ENCODE assay signal across 17 cellular contexts in genomic region chr13:77331421-77331820, GRCh38. TPM values are rescaled to one million over a fixed set of nuclear protein-coding genes. Genes with fewer than 3 reads are reported as not detected.
DNase-seq lines count a peak whose midpoint lies in the region; ATAC-seq and TF ChIP-seq lines count a peak whose summit lies in the region.
"Had no signal": no experiment of that assay in that cellular context is flagged by ENCODE, and none has a peak within 500 bp of the region (broad histone marks: within the 10 kb centered on the region; RNA-seq: fewer than 3 reads in every experiment).

No MANE protein-coding gene starts in this region.

- H3K4me3 ChIP-seq in KMS-11 (IDR thresholded peaks at IDR 0.05; ENCODE audit: insufficient read depth, low read depth, low read length): no peak overlapping the region
- no peak overlapping the region for H3K4me3 ChIP-seq in suprapubic skin
- H3K4me3 ChIP-seq: ovary, Peyer's patch had no signal

- H4K20me1 ChIP-seq in KMS-11 (ENCODE audit: insufficient read depth): no peaks in the 10 kb centered on the region

- 95% methylated on average over 2 of the region's 2 CpGs for WGBS in suprapubic skin

- peaks cover under 1% of the 10 kb centered on the region; the same call in 1 of the 2 replicates for H3K79me2 ChIP-seq in KMS-11 (ENCODE audit: insufficient read depth, low read depth)

- no peak for TF ChIP-seq EP300 in suprapubic skin (IDR thresholded peaks at IDR 0.05)

- H3K27ac Mint-ChIP-seq in activated naive CD4-positive, alpha-beta T cell treated with anti-CD3 and anti-CD28 coated beads for 36 hours: peak overlapping the region; percentile 18
- H3K27ac Mint-ChIP-seq in brain: peak overlapping the region; percentile 33 to 79 (median 75)
- peak overlapping the region; percentile 40 for H3K27ac Mint-ChIP-seq in stimulated activated memory B cell treated with anti-CD40 and anti-IgM and Interleukin-4, amounts not matched to agents 10 μg/mL and 1 μg/mL and 100 μg/mL, for 72 hours

- no peaks in the 10 kb centered on the region for H3K27me3 Mint-ChIP-seq in activated naive CD4-positive, alpha-beta T cell treated with anti-CD3 and anti-CD28 coated beads for 36 hours (ENCODE audit: low read depth)
- H3K27me3 Mint-ChIP-seq in brain: peaks cover 5% of the 10 kb centered on the region
- no peaks in the 10 kb centered on the region for H3K27me3 Mint-ChIP-seq in stimulated activated memory B cell treated with anti-CD40 and anti-IgM and Interleukin-4, amounts not matched to agents 10 μg/mL and 1 μg/mL and 100 μg/mL, for 72 hours

- H3K9ac ChIP-seq in KMS-11: no peak overlapping the region

- ATAC-seq in stimulated activated memory B cell treated with anti-CD40 and anti-IgM and Interleukin-4, amounts not matched to agents 10 μg/mL and 1 μg/mL and 100 μg/mL, for 72 hours: no peak
- no peak for ATAC-seq in HG03159 (IDR thresholded peaks at IDR 0.05; ENCODE audit: unreplicated experiment)

- H3K36me3 Mint-ChIP-seq in activated naive CD4-positive, alpha-beta T cell treated with anti-CD3 and anti-CD28 coated beads for 36 hours (ENCODE audit: low read depth): no peaks in the 10 kb centered on the region
- no peaks in the 10 kb centered on the region for H3K36me3 Mint-ChIP-seq in brain
- no peaks in the 10 kb centered on the region for H3K36me3 Mint-ChIP-seq in stimulated activated memory B cell treated with anti-CD40 and anti-IgM and Interleukin-4, amounts not matched to agents 10 μg/mL and 1 μg/mL and 100 μg/mL, for 72 hours

- no peak for TF ChIP-seq POLR2A in suprapubic skin (IDR thresholded peaks at IDR 0.05)

- H2AFZ ChIP-seq in KMS-11 (ENCODE audit: low read depth): no peak overlapping the region

- H3K27me3 ChIP-seq in KMS-11 (ENCODE audit: insufficient read depth, low read depth) (no peaks in the 10 kb centered on the region), suprapubic skin (no peaks in the 10 kb centered on the region)
- H3K27me3 ChIP-seq: ovary, Peyer's patch had no signal

- H3K4me3 Mint-ChIP-seq in activated naive CD4-positive, alpha-beta T cell treated with anti-CD3 and anti-CD28 coated beads for 36 hours: no peak overlapping the region
- peak overlapping the region; percentile 70 to 84 (median 74) for H3K4me3 Mint-ChIP-seq in brain
- H3K4me3 Mint-ChIP-seq in stimulated activated memory B cell treated with anti-CD40 and anti-IgM and Interleukin-4, amounts not matched to agents 10 μg/mL and 1 μg/mL and 100 μg/mL, for 72 hours: no peak overlapping the region

- no peak overlapping the region for H3K27ac ChIP-seq in KMS-11
- H3K27ac ChIP-seq in suprapubic skin: no peak overlapping the region
- H3K27ac ChIP-seq: ovary had no signal

- H3K9me3 Mint-ChIP-seq in activated naive CD4-positive, alpha-beta T cell treated with anti-CD3 and anti-CD28 coated beads for 36 hours: no peaks in the 10 kb centered on the region
- no peaks in the 10 kb centered on the region for H3K9me3 Mint-ChIP-seq in brain
- H3K9me3 Mint-ChIP-seq in stimulated activated memory B cell treated with anti-CD40 and anti-IgM and Interleukin-4, amounts not matched to agents 10 μg/mL and 1 μg/mL and 100 μg/mL, for 72 hours: no peaks in the 10 kb centered on the region

- TF ChIP-seq CTCF in KMS-11 (conservative IDR thresholded peaks at IDR 0.05; ENCODE audit: low read depth, low read length): no peak
- no peak for TF ChIP-seq CTCF in brain (conservative IDR thresholded peaks at IDR 0.05)
- TF ChIP-seq CTCF in suprapubic skin (IDR thresholded peaks at IDR 0.05): no peak

- H3K36me3 ChIP-seq in KMS-11 (ENCODE audit: insufficient read depth) (no peaks in the 10 kb centered on the region), suprapubic skin (no peaks in the 10 kb centered on the region)
- H3K36me3 ChIP-seq: ovary, Peyer's patch had no signal

- H3K4me1 Mint-ChIP-seq in activated naive CD4-positive, alpha-beta T cell treated with anti-CD3 and anti-CD28 coated beads for 36 hours (ENCODE audit: low read depth): peaks cover 32% of the 10 kb centered on the region
- peaks cover 33% of the 10 kb centered on the region for H3K4me1 Mint-ChIP-seq in brain
- H3K4me1 Mint-ChIP-seq in stimulated activated memory B cell treated with anti-CD40 and anti-IgM and Interleukin-4, amounts not matched to agents 10 μg/mL and 1 μg/mL and 100 μg/mL, for 72 hours: peaks cover 43% of the 10 kb centered on the region

- no peaks in the 10 kb centered on the region for H3K9me3 ChIP-seq in suprapubic skin
- H3K9me3 ChIP-seq: ovary, Peyer's patch had no signal

- H3K4me1 ChIP-seq in KMS-11 (ENCODE audit: low read depth, poor library complexity, severe bottlenecking): peaks cover 28% of the 10 kb centered on the region
- peaks cover 31% of the 10 kb centered on the region for H3K4me1 ChIP-seq in suprapubic skin

- DNase-seq in activated naive CD4-positive, alpha-beta T cell treated with anti-CD3 and anti-CD28 coated beads for 36 hours: no peak
- no peak for DNase-seq in activated naive CD4-positive, alpha-beta T cell (lab: John Stamatoyannopoulos, UW)
- DNase-seq in NCI-H446 (lab: John Stamatoyannopoulos, UW): no peak
- no peak for DNase-seq in suprapubic skin (ENCODE audit: low spot score in 2 of 2)
- DNase-seq: activated CD8-positive, alpha-beta memory T cell treated with anti-CD3 and anti-CD28 coated beads, Interleukin-2, amount 50 U/mL, for 4 hours; amygdala; GF-D8; hippocampal formation; kidney; midbrain; NCI-H146; ovary; Peyer's patch had no signal

- intact Hi-C loops in activated naive CD4-positive, alpha-beta T cell treated with anti-CD3 and anti-CD28 coated beads for 36 hours (cut with micrococcal nuclease): no loop called here

- peak overlapping the region; percentile 71; the same call in 1 of the 2 replicates for H3K4me2 ChIP-seq in KMS-11

- CTCF ChIA-PET in activated naive CD4-positive, alpha-beta T cell treated with anti-CD3 and anti-CD28 coated beads for 36 hours (lab: Charles Lee): interaction anchor here (0.8 kb wide), 1 partner anchor 146 kb away, joined by 4 read pairs; no protein-coding TSS in a partner anchor

RNA-seq across cellular contexts. Expression of gene MYCBP2, which starts 4.5 kb away (rescaled TPM):
- 10 to 100 TPM; 60.6 to 70.4 TPM for total RNA-seq in activated naive CD4-positive, alpha-beta T cell treated with anti-CD3 and anti-CD28 coated beads for 36 hours
- 26.6 TPM for polyA plus RNA-seq in brain (ENCODE audit: insufficient read depth, low read depth, low replicate concordance)
- total RNA-seq in suprapubic skin: 100 to 1,000 TPM; 182 to 245 (median 207) TPM

Comparison
In these comparisons a context has a peak if more than half of its experiments do, and no peak if none do; other contexts are left out.
1. H3K27ac Mint-ChIP-seq: peak in every context shown above with its lines; median percentile 75 in brain; 40 in stimulated activated memory B cell treated with anti-CD40 and anti-IgM and Interleukin-4, amounts not matched to agents 10 μg/mL and 1 μg/mL and 100 μg/mL, for 72 hours; 18 in activated naive CD4-positive, alpha-beta T cell treated with anti-CD3 and anti-CD28 coated beads for 36 hours.
2. H3K4me3 Mint-ChIP-seq: peak in brain (5 of 5); none in activated naive CD4-positive, alpha-beta T cell treated with anti-CD3 and anti-CD28 coated beads for 36 hours (single experiment) and stimulated activated memory B cell treated with anti-CD40 and anti-IgM and Interleukin-4, amounts not matched to agents 10 μg/mL and 1 μg/mL and 100 μg/mL, for 72 hours (single experiment).